Comparison of ENCODE assay signal across 1 cellular context in genomic region chr10:71024490-71024889, GRCh38.
TF ChIP-seq lines count a peak whose summit lies in the region.

No MANE protein-coding gene starts in this region.

TF ChIP-seq in GM23338, 12 proteins besides CTCF, POLR2A, EP300 and RAD21 (continued from another document):
- TF ChIP-seq POLR2AphosphoS5 (IDR thresholded peaks at IDR 0.05; ENCODE audit: low read depth) (no peak), NANOG (IDR thresholded peaks at IDR 0.05; ENCODE audit: borderline replicate concordance) (no peak), EZH2 (IDR thresholded peaks at IDR 0.05; ENCODE audit: low read depth, unreplicated experiment) (no peak), ZNF114 (CRISPR knock-in tag; IDR thresholded peaks at IDR 0.05) (no peak)
